ENCODE assay signal across 13 cellular contexts in genomic region chr15:58229297-58229768, GRCh38.
DNase-seq lines count a peak whose midpoint lies in the region; TF ChIP-seq lines count a peak whose summit lies in the region.
"Had no signal": no experiment of that assay in that cellular context is flagged by ENCODE, and none has a peak within 500 bp of the region (broad histone marks: within the 10 kb centered on the region; RNA-seq: fewer than 3 reads in every experiment).

No MANE protein-coding gene starts in this region.

- H3K4me3 Mint-ChIP-seq in activated naive CD8-positive, alpha-beta T cell = peak overlapping the region; percentile 24
- H3K4me3 Mint-ChIP-seq in activated naive CD8-positive, alpha-beta T cell treated with anti-CD3 and anti-CD28 coated beads for 36 hours = no peak overlapping the region
- no peak overlapping the region for H3K4me3 Mint-ChIP-seq in endodermal cell

- H3K27me3 ChIP-seq in endodermal cell (ENCODE audit: control insufficient read depth, insufficient read depth, low read length, poor library complexity, severe bottlenecking) (no peaks in the 10 kb centered on the region), layer of hippocampus (ENCODE audit: control insufficient read depth, insufficient read depth, low read length) (no peaks in the 10 kb centered on the region), tibial nerve (no peaks in the 10 kb centered on the region)
- H3K27me3 ChIP-seq: SJSA1 had no signal

- peak in 1 of 2 donors; percentile 69 for TF ChIP-seq EP300 in tibial nerve (IDR thresholded peaks at IDR 0.05)

- H3K9me3 ChIP-seq in endodermal cell (ENCODE audit: control insufficient read depth, low read length) (no peaks in the 10 kb centered on the region), tibial nerve (no peaks in the 10 kb centered on the region)
- H3K9me3 ChIP-seq: SJSA1 had no signal

- 19 to 28% methylated on average over 3 to 4 of the region's 8 CpGs for WGBS in endodermal cell (ENCODE audit: insufficient coverage in 1 of 2, insufficient read length in 1 of 2), 2 experiments
- 9 to 10% methylated on average over 8 of the region's 8 CpGs for WGBS in tibial nerve, 2 donors

- H3K9ac ChIP-seq in endodermal cell (ENCODE audit: extremely low read depth, low read length, poor library complexity, severe bottlenecking) = no peak overlapping the region

- H3K4me3 ChIP-seq in endodermal cell (ENCODE audit: low read length) = no peak overlapping the region
- H3K4me3 ChIP-seq in tibial nerve = no peak overlapping the region
- H3K4me3 ChIP-seq: GM12878, SJSA1 had no signal

- peaks cover 2% of the 10 kb centered on the region for H3K27me3 Mint-ChIP-seq in activated naive CD8-positive, alpha-beta T cell
- H3K27me3 Mint-ChIP-seq in activated naive CD8-positive, alpha-beta T cell treated with anti-CD3 and anti-CD28 coated beads for 36 hours = peaks cover 6% of the 10 kb centered on the region
- H3K27me3 Mint-ChIP-seq in endodermal cell (ENCODE audit: insufficient read depth) = peaks cover 7% of the 10 kb centered on the region

- peaks cover 12% of the 10 kb centered on the region for H3K4me1 Mint-ChIP-seq in activated naive CD8-positive, alpha-beta T cell (ENCODE audit: low read depth)
- H3K4me1 Mint-ChIP-seq in activated naive CD8-positive, alpha-beta T cell treated with anti-CD3 and anti-CD28 coated beads for 36 hours = peaks cover 13% of the 10 kb centered on the region
- H3K4me1 Mint-ChIP-seq in endodermal cell = peaks cover 34% of the 10 kb centered on the region

- peaks cover 5% of the 10 kb centered on the region for H3K4me1 ChIP-seq in endodermal cell (ENCODE audit: control insufficient read depth, insufficient read depth, low read length)
- H3K4me1 ChIP-seq in tibial nerve = peaks cover 0 to 23% (median 10%) of the 10 kb centered on the region in 4 donors

- no peak overlapping the region for H3K27ac ChIP-seq in endodermal cell (ENCODE audit: low read depth, low read length)
- H3K27ac ChIP-seq in layer of hippocampus (ENCODE audit: low read depth, low read length) = peak overlapping the region; percentile 77
- peak overlapping the region in 3 of 4 donors; percentile 21 to 74 (median 74) for H3K27ac ChIP-seq in tibial nerve

- H3K36me3 ChIP-seq in endodermal cell (ENCODE audit: control insufficient read depth, insufficient read depth, low read length) (no peaks in the 10 kb centered on the region), tibial nerve (no peaks in the 10 kb centered on the region)
- H3K36me3 ChIP-seq: SJSA1 had no signal

- H3K27ac Mint-ChIP-seq in activated naive CD8-positive, alpha-beta T cell = no peak overlapping the region
- H3K27ac Mint-ChIP-seq in activated naive CD8-positive, alpha-beta T cell treated with anti-CD3 and anti-CD28 coated beads for 36 hours = no peak overlapping the region
- no peak overlapping the region for H3K27ac Mint-ChIP-seq in endodermal cell

- H3K9me3 Mint-ChIP-seq in activated naive CD8-positive, alpha-beta T cell (ENCODE audit: low read depth) = no peaks in the 10 kb centered on the region
- no peaks in the 10 kb centered on the region for H3K9me3 Mint-ChIP-seq in activated naive CD8-positive, alpha-beta T cell treated with anti-CD3 and anti-CD28 coated beads for 36 hours
- H3K9me3 Mint-ChIP-seq in endodermal cell = no peaks in the 10 kb centered on the region

- no peaks in the 10 kb centered on the region for H3K36me3 Mint-ChIP-seq in activated naive CD8-positive, alpha-beta T cell
- no peaks in the 10 kb centered on the region for H3K36me3 Mint-ChIP-seq in activated naive CD8-positive, alpha-beta T cell treated with anti-CD3 and anti-CD28 coated beads for 36 hours
- no peaks in the 10 kb centered on the region for H3K36me3 Mint-ChIP-seq in endodermal cell (ENCODE audit: low read depth)

- TF ChIP-seq POLR2A in tibial nerve (IDR thresholded peaks at IDR 0.05) = no peak

- TF ChIP-seq CTCF in endodermal cell (conservative IDR thresholded peaks at IDR 0.05) (no peak), tibial nerve (IDR thresholded peaks at IDR 0.05) (no peak)

- no peak for DNase-seq in activated naive CD8-positive, alpha-beta T cell treated with anti-CD3 and anti-CD28 coated beads for 36 hours
- DNase-seq in endodermal cell (peak; percentile 76), tibial nerve (ENCODE audit: low spot score in 2 of 2) (no peak), A172 (ENCODE audit: low spot score) (no peak), CD1c-positive myeloid dendritic cell (ENCODE audit: extremely low spot score) (no peak)
- no peak for DNase-seq in activated CD8-positive, alpha-beta memory T cell treated with anti-CD3 and anti-CD28 coated beads, Interleukin-2, amount 50 U/mL, for 48 hours
- DNase-seq: AML-193; NCI-H1694; stimulated activated naive CD8-positive, alpha-beta T cell treated with anti-CD3 and anti-CD28 coated beads, Interleukin-15, Interleukin-2, amounts not matched to agents 100 U/mL and 50 U/mL, for 24 hours had no signal
